ENCODE assay signal across 34 cellular contexts in the genomic region with DNA sequence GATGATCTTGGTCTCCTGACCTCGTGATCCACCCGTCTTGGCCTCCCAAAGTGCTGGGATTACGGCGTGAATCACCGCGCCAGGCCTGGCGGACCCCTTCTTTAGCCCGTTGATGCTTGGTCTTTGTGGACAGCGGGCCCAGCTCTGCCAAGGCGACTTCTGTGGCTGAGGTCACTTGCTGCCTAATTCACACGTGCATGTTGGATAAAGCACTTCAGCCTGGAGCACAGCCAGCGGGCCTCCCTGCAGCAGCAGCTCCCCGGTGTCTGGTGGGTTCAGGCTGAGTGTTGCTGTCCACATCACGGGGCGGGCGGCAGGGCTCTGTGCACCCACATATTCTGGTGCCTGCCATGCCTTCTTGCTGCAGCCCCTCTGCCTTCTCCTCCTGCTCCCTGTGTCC.
"Had no signal": no experiment of that assay in that cellular context is flagged by ENCODE, and none has a peak within 500 bp of the region (broad histone marks: within the 10 kb centered on the region; RNA-seq: fewer than 3 reads in every experiment).

No MANE protein-coding gene starts in this region.

- H3K36me3 ChIP-seq: breast epithelium, MG63, SJSA1 had no signal

- ATAC-seq: activated CD8-positive, alpha-beta memory T cell treated with anti-CD3 and anti-CD28 coated beads, Interleukin-2, amount 10 ng/mL, durations not matched to agents 7 days and 5 days; activated T-cell treated with anti-CD3 and anti-CD28 coated beads, Interleukin-2, amount 50 U/mL, for 72 hours; activated T-helper 17 cell treated with anti-CD3 and anti-CD28 coated beads, Interleukin-2, amount 50 U/mL, for 72 hours; body of pancreas; T-cell; T-helper 17 cell had no signal

- H3K4me1 ChIP-seq: body of pancreas, breast epithelium, SJSA1 had no signal

- H3K4me3 ChIP-seq: body of pancreas, breast epithelium, MG63, SJSA1 had no signal

- H3K9me3 Mint-ChIP-seq: activated B cell treated with CpG ODN at 0.5 μM for 24 hours; activated CD4-positive, alpha-beta memory T cell treated with anti-CD3 and anti-CD28 coated beads for 36 hours; activated naive CD8-positive, alpha-beta T cell treated with anti-CD3 and anti-CD28 coated beads, Interleukin-2, amount 10 ng/mL, durations not matched to agents 7 days and 5 days; activated T-cell treated with anti-CD3 and anti-CD28 coated beads, Interleukin-2, amount 50 U/mL, for 72 hours; activated T-helper 17 cell treated with anti-CD3 and anti-CD28 coated beads, Interleukin-2, amount 50 U/mL, for 72 hours; T-cell had no signal

- DNase-seq: activated B cell treated with CpG ODN at 0.5 μM for 24 hours; activated CD4-positive, alpha-beta memory T cell treated with anti-CD3 and anti-CD28 coated beads for 36 hours; activated CD4-positive, alpha-beta T cell treated with anti-CD3 and anti-CD28 coated beads for 4 hours; activated CD4-positive, alpha-beta T cell treated with anti-CD3 and anti-CD28 coated beads, Interleukin-2, amount 50 U/mL, for 1 hour; activated CD4-positive, CD25-positive, alpha-beta regulatory T cell treated with anti-CD3 and anti-CD28 coated beads, Interleukin-2, amount 50 U/mL, for 72 hours; activated CD8-positive, alpha-beta memory T cell treated with anti-CD3 and anti-CD28 coated beads, Interleukin-2, amount 10 ng/mL, durations not matched to agents 7 days and 5 days; activated effector memory CD4-positive, alpha-beta T cell treated with anti-CD3 and anti-CD28 coated beads, Interleukin-2, amount 50 U/mL, for 16 hours; activated naive CD4-positive, alpha-beta T cell; activated naive CD4-positive, alpha-beta T cell treated with anti-CD3 and anti-CD28 coated beads, Interleukin-2, amount 50 U/mL, for 16 hours; activated naive CD8-positive, alpha-beta T cell treated with anti-CD3 and anti-CD28 coated beads, Interleukin-2, amount 10 ng/mL, durations not matched to agents 7 days and 5 days; activated T-cell treated with anti-CD3 and anti-CD28 coated beads, Interleukin-2, amount 50 U/mL, for 1 hour; activated T-cell treated with anti-CD3 and anti-CD28 coated beads, Interleukin-2, amount 50 U/mL, for 72 hours; body of pancreas; Kasumi-1; KG1; MG63; NCI-H1048; NCI-H1105 treated with DMSO at 0.1 percent for 48 hours; NCI-H1436; NCI-H1694; NCI-H1930; NCI-H2081 treated with DMSO at 0.1 percent for 48 hours; NCI-H226; NCI-H446 treated with DMSO at 0.1 percent for 48 hours; NCI-H524; OCI-M1; SHP77 treated with DMSO at 0.1 percent for 48 hours; SK-N-SH; T-cell; T-helper 17 cell had no signal

- H3K36me3 Mint-ChIP-seq: activated CD4-positive, alpha-beta memory T cell treated with anti-CD3 and anti-CD28 coated beads for 36 hours; activated CD8-positive, alpha-beta memory T cell treated with anti-CD3 and anti-CD28 coated beads, Interleukin-2, amount 10 ng/mL, durations not matched to agents 7 days and 5 days; activated naive CD8-positive, alpha-beta T cell treated with anti-CD3 and anti-CD28 coated beads, Interleukin-2, amount 10 ng/mL, durations not matched to agents 7 days and 5 days; T-cell had no signal

- H3K27me3 ChIP-seq: body of pancreas, breast epithelium, MG63, SJSA1 had no signal

- H3K9me3 ChIP-seq: body of pancreas, breast epithelium, SJSA1, SK-N-SH had no signal

- H3K27ac Mint-ChIP-seq: activated B cell treated with CpG ODN at 0.5 μM for 24 hours; activated CD4-positive, alpha-beta memory T cell treated with anti-CD3 and anti-CD28 coated beads for 36 hours; activated CD8-positive, alpha-beta memory T cell treated with anti-CD3 and anti-CD28 coated beads, Interleukin-2, amount 10 ng/mL, durations not matched to agents 7 days and 5 days; activated naive CD8-positive, alpha-beta T cell treated with anti-CD3 and anti-CD28 coated beads, Interleukin-2, amount 10 ng/mL, durations not matched to agents 7 days and 5 days; activated T-cell treated with anti-CD3 and anti-CD28 coated beads, Interleukin-2, amount 50 U/mL, for 72 hours; activated T-helper 17 cell treated with anti-CD3 and anti-CD28 coated beads, Interleukin-2, amount 50 U/mL, for 72 hours; T-cell; T-helper 17 cell had no signal

- H3K27ac ChIP-seq: body of pancreas, breast epithelium, SJSA1, VCaP had no signal
